Comparison of ENCODE assay signal across 1 cellular context in genomic region chr9:840343-840742, GRCh38.
TF ChIP-seq lines count a peak whose summit lies in the region.

No MANE protein-coding gene starts in this region.

TF ChIP-seq in H1, 55 proteins besides CTCF, POLR2A, EP300 and RAD21:
- TF ChIP-seq POU5F1 (IDR thresholded peaks at IDR 0.05; ENCODE audit: low read depth, low read length) (0 out of 2 replicates have a peak, but pooled peaks have one; percentile 19), KDM1A (IDR thresholded peaks at IDR 0.05; ENCODE audit: borderline replicate concordance, low read length) (0 out of 2 replicates have a peak, but pooled peaks have one; percentile 13), CHD7 (IDR thresholded peaks at IDR 0.05; ENCODE audit: insufficient replicate concordance, low read length) (no peak), SP4 (IDR thresholded peaks at IDR 0.05; ENCODE audit: low read length) (no peak), SP2 (IDR thresholded peaks at IDR 0.05; ENCODE audit: low read length) (no peak), SUZ12 (IDR thresholded peaks at IDR 0.05; ENCODE audit: low read length) (no peak), CHD1 (IDR thresholded peaks at IDR 0.05; ENCODE audit: low read depth, low read length) (no peak), TAF1 (IDR thresholded peaks at IDR 0.05; ENCODE audit: low read depth, low read length) (no peak), BCL11A (IDR thresholded peaks at IDR 0.05; ENCODE audit: low read depth in 2 of 2, low read length in 2 of 2) (peak in 1 of 2 experiments; percentile 27), SRF (IDR thresholded peaks at IDR 0.05; ENCODE audit: low read depth, low read length) (no peak), POLR2AphosphoS5 (IDR thresholded peaks at IDR 0.05; ENCODE audit: low read depth, low read length) (peak; percentile 92), SIRT6 (IDR thresholded peaks at IDR 0.05; ENCODE audit: low read length) (no peak), SIN3A (conservative IDR thresholded peaks at IDR 0.05 in 1 of 2, IDR thresholded peaks at IDR 0.05 in 1 of 2; ENCODE audit: low read depth in 1 of 2, low read length in 2 of 2) (no peak), RXRA (IDR thresholded peaks at IDR 0.05; ENCODE audit: insufficient read depth, low read depth, low read length) (0 out of 2 replicates have a peak, but pooled peaks have one; percentile 30), SAP30 (IDR thresholded peaks at IDR 0.05; ENCODE audit: insufficient read depth, insufficient replicate concordance, low read length) (no peak), BRCA1 (IDR thresholded peaks at IDR 0.05; ENCODE audit: low read depth, low read length) (no peak), SP1 (IDR thresholded peaks at IDR 0.05; ENCODE audit: low read depth, low read length) (peak; percentile 42; the same call in 1 of the 2 replicates), CEBPB (IDR thresholded peaks at IDR 0.05; ENCODE audit: low read depth, low read length) (no peak), YY1 (IDR thresholded peaks at IDR 0.05; ENCODE audit: low read depth, low read length) (peak; percentile 26; the same call in 1 of the 2 replicates), GTF2F1 (IDR thresholded peaks at IDR 0.05; ENCODE audit: borderline replicate concordance, low read depth, low read length) (no peak), JUND (IDR thresholded peaks at IDR 0.05; ENCODE audit: low read length) (no peak), RNF2 (IDR thresholded peaks at IDR 0.05; ENCODE audit: borderline replicate concordance, low read depth, low read length, missing control alignments, poor library complexity, severe bottlenecking) (no peak), TEAD4 (IDR thresholded peaks at IDR 0.05; ENCODE audit: low read depth, low read length) (0 out of 2 replicates have a peak, but pooled peaks have one; percentile 32), CHD2 (IDR thresholded peaks at IDR 0.05; ENCODE audit: low read length) (no peak), EZH2 (IDR thresholded peaks at IDR 0.05; ENCODE audit: low read depth, low read length, severe bottlenecking) (no peak), TCF12 (IDR thresholded peaks at IDR 0.05; ENCODE audit: low read depth, low read length) (peak; percentile 100), MAFK (IDR thresholded peaks at IDR 0.05; ENCODE audit: low read depth, low read length) (no peak), SIX5 (IDR thresholded peaks at IDR 0.05; ENCODE audit: low read depth, low read length) (no peak), TAF7 (optimal IDR thresholded peaks at IDR 0.05; ENCODE audit: borderline replicate concordance, low read depth, low read length) (no peak), NRF1 (IDR thresholded peaks at IDR 0.05; ENCODE audit: low read depth, low read length) (no peak), ATF2 (IDR thresholded peaks at IDR 0.05; ENCODE audit: low read length) (peak; percentile 52; the same call in 1 of the 2 replicates), ATF3 (IDR thresholded peaks at IDR 0.05; ENCODE audit: insufficient read depth, low read depth, low read length) (no peak), MAX (IDR thresholded peaks at IDR 0.05) (peak; percentile 66), NANOG (IDR thresholded peaks at IDR 0.05; ENCODE audit: insufficient read depth, low read depth, low read length, poor library complexity, severe bottlenecking) (peak; percentile 74), PHF8 (conservative IDR thresholded peaks at IDR 0.05; ENCODE audit: low read depth, low read length) (no peak), HDAC2 (IDR thresholded peaks at IDR 0.05; ENCODE audit: borderline replicate concordance in 1 of 2, low read depth in 2 of 2, low read length in 2 of 2) (peak; percentile 90 to 96), ASH2L (IDR thresholded peaks at IDR 0.05; ENCODE audit: low read length) (no peak), USF2 (IDR thresholded peaks at IDR 0.05; ENCODE audit: low read length) (no peak), E2F6 (IDR thresholded peaks at IDR 0.05) (no peak; the same call in 1 of the 2 replicates), RFX5 (IDR thresholded peaks at IDR 0.05; ENCODE audit: borderline replicate concordance, low read depth, low read length) (no peak), HDAC6 (IDR thresholded peaks at IDR 0.05; ENCODE audit: low read depth, low read length) (peak; percentile 37), EGR1 (IDR thresholded peaks at IDR 0.05; ENCODE audit: borderline replicate concordance, low read depth, low read length) (peak; percentile 93), JUN (IDR thresholded peaks at IDR 0.05; ENCODE audit: low read depth, low read length) (no peak), CTBP2 (IDR thresholded peaks at IDR 0.05; ENCODE audit: borderline replicate concordance, insufficient read depth, insufficient read length, low read length) (no peak)
